ENCODE assay signal across 8 cellular contexts in genomic region chr1:184222561-184223157, GRCh38.
DNase-seq lines count a peak whose midpoint lies in the region; ATAC-seq, FAIRE-seq and TF ChIP-seq lines count a peak whose summit lies in the region.

No MANE protein-coding gene starts in this region.

- CTCF ChIA-PET in GM12878 (lab: Yijun Ruan, JAX): interaction anchor here (0.7 to 6.7 kb wide), 30 partner anchors 9 to 568 kb away, joined by 3 to 82 read pairs (median 4); no protein-coding TSS in a partner anchor

- H3K27ac ChIP-seq in GM12878 (ENCODE audit: control insufficient read depth, insufficient read depth): no peak overlapping the region
- no peak overlapping the region for H3K27ac ChIP-seq in smooth muscle cell (ENCODE audit: low read depth)

- H3K36me3 ChIP-seq in GM12878 (ENCODE audit: control insufficient read depth in 2 of 2, insufficient read depth in 2 of 2, low read length in 1 of 2): no peaks in the 10 kb centered on the region
- no peaks in the 10 kb centered on the region for H3K36me3 ChIP-seq in smooth muscle cell (ENCODE audit: low read depth)

- H3K9ac ChIP-seq in GM12878 (ENCODE audit: control insufficient read depth, insufficient read depth, low read length): no peak overlapping the region
- H3K9ac ChIP-seq in smooth muscle cell (ENCODE audit: low read depth): no peak overlapping the region

- H3K4me1 ChIP-seq in GM12878 (ENCODE audit: control insufficient read depth, insufficient read depth, low read length) (no peaks in the 10 kb centered on the region), smooth muscle cell (ENCODE audit: low read depth) (no peaks in the 10 kb centered on the region)

- H3K9me3 ChIP-seq in GM12878 (replicated peaks; ENCODE audit: control insufficient read depth, insufficient read depth, low read length): no peaks in the 10 kb centered on the region
- no peaks in the 10 kb centered on the region for H3K9me3 ChIP-seq in smooth muscle cell (replicated peaks; ENCODE audit: low read depth)

- FAIRE-seq in GM12878 (lab: Jason Lieb, UNC): peak; percentile 92

- intact Hi-C loops in GM12878 (cut with micrococcal nuclease; ENCODE audit: unreplicated experiment): loop anchor here (1.0 to 10.0 kb wide), 5 partner anchors 147 to 567 kb away; no protein-coding TSS in a partner anchor

- BruUV-seq in GM12878 (replicated peaks; lab: Mats Ljungman, UMichigan): no TSS peak

- POLR2A ChIA-PET in GM12878 (lab: Charles Lee): no interaction called here

- 15% methylated on average over 12 of the region's 12 CpGs for WGBS in GM12878 (ENCODE audit: insufficient coverage, insufficient replicate concordance, low lambda C conversion rate, missing lambda C conversion rate)
- 33% methylated on average over 12 of the region's 12 CpGs for WGBS in smooth muscle cell (ENCODE audit: low lambda C conversion rate)

- H3K27me3 ChIP-seq in GM12878 (replicated peaks in 1 of 2; ENCODE audit: control insufficient read depth in 2 of 2, insufficient read depth in 2 of 2, low read length in 1 of 2) (peaks cover 0 to 5% of the 10 kb centered on the region in 2 experiments; a peak in 1 of 4 replicates), smooth muscle cell (ENCODE audit: low read depth) (no peaks in the 10 kb centered on the region)

- H3K79me2 ChIP-seq in GM12878 (ENCODE audit: control insufficient read depth, insufficient read depth, low read length) (no peaks in the 10 kb centered on the region), smooth muscle cell (ENCODE audit: low read depth) (no peaks in the 10 kb centered on the region)

- H3F3A ChIP-seq in smooth muscle cell (ENCODE audit: low read depth): no peaks in the 10 kb centered on the region

- DNase-seq in EH (ENCODE audit: low read depth): peak; percentile 68
- DNase-seq in SKM-1 (lab: John Stamatoyannopoulos, UW; ENCODE audit: unreplicated experiment): peak; percentile 69
- DNase-seq in GM12878 (ENCODE audit: low read depth, low spot score): peak; percentile 11
- peak; percentile 64 for DNase-seq in iPS-NIHi11 (ENCODE audit: low spot score)
- DNase-seq in smooth muscle cell (lab: John Stamatoyannopoulos, UW; ENCODE audit: unreplicated experiment): no peak
- DNase-seq in NCI-H128 (lab: John Stamatoyannopoulos, UW; ENCODE audit: unreplicated experiment): no peak
- no peak for DNase-seq in GF-D8 (lab: John Stamatoyannopoulos, UW)

- H2AFZ ChIP-seq in GM12878 (ENCODE audit: control insufficient read depth, low read depth, low read length) (no peak overlapping the region), smooth muscle cell (ENCODE audit: low read depth) (no peak overlapping the region)

- SMC1A ChIA-PET in GM12878 (lab: Charles Lee; ENCODE audit: uncharacterized antibody, unreplicated experiment): interaction anchor here (0.8 to 6.6 kb wide), 8 partner anchors 132 to 568 kb away, joined by 3 to 57 read pairs (median 6); no protein-coding TSS in a partner anchor

- H3K4me2 ChIP-seq in GM12878 (ENCODE audit: control insufficient read depth, insufficient read depth) (peak overlapping the region; percentile 12; the same call in 1 of the 2 replicates), smooth muscle cell (peak overlapping the region; percentile 66)

- RAD21 ChIA-PET in GM12878 (lab: Charles Lee; ENCODE audit: unreplicated experiment): interaction anchor here (0.6 to 2.7 kb wide), 5 partner anchors 62 to 792 kb away, joined by 3 to 22 read pairs (median 5); no protein-coding TSS in a partner anchor

- H4K20me1 ChIP-seq in GM12878 (ENCODE audit: control insufficient read depth, insufficient read depth) (no peaks in the 10 kb centered on the region), smooth muscle cell (ENCODE audit: low read depth) (no peaks in the 10 kb centered on the region)

- H3K4me3 ChIP-seq in GM12878 (no peak overlapping the region), smooth muscle cell (no peak overlapping the region)

- no peak for TF ChIP-seq POLR2A in GM12878 (IDR thresholded peaks at IDR 0.05; ENCODE audit: low read depth, low read length)

- peak; percentile 91 for TF ChIP-seq RAD21 in Ishikawa (IDR thresholded peaks at IDR 0.05; ENCODE audit: low read depth)
- TF ChIP-seq RAD21 in GM12878 (IDR thresholded peaks at IDR 0.05; ENCODE audit: insufficient read depth, low read depth, low read length): peak; percentile 90

- no peak for TF ChIP-seq EP300 in Ishikawa (IDR thresholded peaks at IDR 0.05; ENCODE audit: borderline replicate concordance)
- TF ChIP-seq EP300 in GM12878 (IDR thresholded peaks at IDR 0.05; ENCODE audit: borderline replicate concordance in 1 of 2, control insufficient read depth in 1 of 2, low read depth in 2 of 2, low read length in 2 of 2): no peak

- in situ Hi-C loops in GM12878 (cut with MboI): loop anchor here (5.0 to 10.0 kb wide), 2 partner anchors 145 to 568 kb away; partner anchors contain the start of gene APOBEC4

- TF ChIP-seq CTCF in GM12878 (IDR thresholded peaks at IDR 0.05 in 2 of 3, conservative IDR thresholded peaks at IDR 0.05 in 1 of 3; ENCODE audit: control insufficient read depth in 2 of 3, extremely low read depth in 1 of 3, insufficient read depth in 1 of 3, low read depth in 3 of 3, low read length in 3 of 3) (peak; percentile 86 to 96 (median 93)), smooth muscle cell (IDR thresholded peaks at IDR 0.05; ENCODE audit: borderline replicate concordance, insufficient read depth, poor library complexity, severe bottlenecking) (peak; percentile 98)

- peak; percentile 59 for ATAC-seq in GM12878

TF ChIP-seq in Ishikawa, 13 proteins besides CTCF, POLR2A, EP300 and RAD21 (continues in another document):
- no peak for TF ChIP-seq EGR1 (IDR thresholded peaks at IDR 0.05)
- TF ChIP-seq USF1 (IDR thresholded peaks at IDR 0.05): no peak
- no peak for TF ChIP-seq REST (IDR thresholded peaks at IDR 0.05; ENCODE audit: low read depth)
- TF ChIP-seq TAF1 (IDR thresholded peaks at IDR 0.05; ENCODE audit: low read depth): no peak

TF ChIP-seq in GM12878, 131 proteins besides CTCF, POLR2A, EP300 and RAD21 (continues in another document):
- TF ChIP-seq IRF5 (IDR thresholded peaks at IDR 0.05; ENCODE audit: borderline replicate concordance) (no peak), RELB (IDR thresholded peaks at IDR 0.05; ENCODE audit: low read depth) (no peak), PKNOX1 (IDR thresholded peaks at IDR 0.05) (no peak), YY1 (IDR thresholded peaks at IDR 0.05; ENCODE audit: low read depth, low read length) (peak; percentile 50; the same call in 1 of the 2 replicates), HDGF (IDR thresholded peaks at IDR 0.05) (no peak), NR2C1 (IDR thresholded peaks at IDR 0.05) (no peak), IKZF1 (conservative IDR thresholded peaks at IDR 0.05) (0 out of 2 replicates have a peak, but pooled peaks have one; percentile 19)

Comparison
In these comparisons a context has a peak if more than half of its experiments do, and no peak if none do; other contexts are left out.
1. DNase-seq: peak in EH (single experiment), SKM-1 (single experiment), GM12878 (single experiment) and iPS-NIHi11 (single experiment); none in smooth muscle cell (single experiment), NCI-H128 (single experiment) and GF-D8 (single experiment).